ENCODE assay signal across 1 cellular context in the genomic region with DNA sequence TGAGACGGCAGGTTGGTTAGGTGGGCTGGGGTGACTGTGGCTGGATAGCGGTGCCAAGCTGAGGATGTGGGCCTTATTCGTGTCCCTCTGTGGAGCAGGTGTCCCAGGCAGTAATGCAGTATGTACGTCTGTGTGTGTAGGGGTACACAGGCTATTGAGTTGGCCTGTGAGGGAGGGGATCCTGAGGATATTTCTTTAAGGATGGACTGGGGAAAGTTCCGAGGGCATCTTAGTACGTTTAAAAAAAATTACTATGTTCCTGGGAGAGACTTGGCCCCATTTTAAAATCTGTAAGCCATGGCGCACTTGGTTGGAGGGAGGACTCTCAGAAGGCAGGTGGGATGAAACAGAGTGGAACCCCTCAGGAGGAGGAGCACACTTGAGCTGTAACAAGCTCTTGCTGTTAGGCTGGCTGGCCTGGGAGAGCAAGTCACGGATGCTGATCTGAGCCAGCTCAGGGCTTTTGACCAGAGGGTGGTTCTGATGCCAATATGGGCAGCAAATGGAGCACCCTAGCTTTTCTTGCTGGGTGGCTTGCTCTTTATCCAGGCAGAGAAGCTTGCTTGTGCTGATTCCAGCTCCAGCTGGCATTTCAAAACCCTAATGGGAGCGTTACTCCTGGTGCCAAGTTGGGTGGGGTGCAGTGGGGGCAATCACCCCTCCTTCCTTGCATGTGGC.
TF ChIP-seq lines count a peak whose summit lies in the region.

No MANE protein-coding gene starts in this region.

TF ChIP-seq in IMR-90, 13 proteins besides CTCF, POLR2A, EP300 and RAD21:
- TF ChIP-seq BHLHE40 (IDR thresholded peaks at IDR 0.05; ENCODE audit: low read depth, low read length) = no peak
- TF ChIP-seq MXI1 (IDR thresholded peaks at IDR 0.05; ENCODE audit: borderline replicate concordance, low read depth, low read length) = no peak
- no peak for TF ChIP-seq NFE2L2 (IDR thresholded peaks at IDR 0.05; ENCODE audit: low read depth, low read length)
- no peak for TF ChIP-seq RFX5 (IDR thresholded peaks at IDR 0.05; ENCODE audit: low read depth, low read length)
- TF ChIP-seq, protein P1, sequence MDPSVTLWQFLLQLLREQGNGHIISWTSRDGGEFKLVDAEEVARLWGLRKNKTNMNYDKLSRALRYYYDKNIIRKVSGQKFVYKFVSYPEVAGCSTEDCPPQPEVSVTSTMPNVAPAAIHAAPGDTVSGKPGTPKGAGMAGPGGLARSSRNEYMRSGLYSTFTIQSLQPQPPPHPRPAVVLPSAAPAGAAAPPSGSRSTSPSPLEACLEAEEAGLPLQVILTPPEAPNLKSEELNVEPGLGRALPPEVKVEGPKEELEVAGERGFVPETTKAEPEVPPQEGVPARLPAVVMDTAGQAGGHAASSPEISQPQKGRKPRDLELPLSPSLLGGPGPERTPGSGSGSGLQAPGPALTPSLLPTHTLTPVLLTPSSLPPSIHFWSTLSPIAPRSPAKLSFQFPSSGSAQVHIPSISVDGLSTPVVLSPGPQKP (IDR thresholded peaks at IDR 0.05; ENCODE audit: borderline replicate concordance, low read depth, low read length) = no peak
- no peak for TF ChIP-seq SMC3 (IDR thresholded peaks at IDR 0.05; ENCODE audit: low read depth, low read length)
- no peak for TF ChIP-seq CHD1 (IDR thresholded peaks at IDR 0.05; ENCODE audit: low read depth, low read length)
- no peak for TF ChIP-seq RCOR1 (IDR thresholded peaks at IDR 0.05; ENCODE audit: insufficient replicate concordance, low read length)
